Comparison of ENCODE assay signal across 15 cellular contexts in genomic region chr9:90552317-90552716, GRCh38.
DNase-seq lines count a peak whose midpoint lies in the region; ATAC-seq and TF ChIP-seq lines count a peak whose summit lies in the region.
"Had no signal": no experiment of that assay in that cellular context is flagged by ENCODE, and none has a peak within 500 bp of the region (broad histone marks: within the 10 kb centered on the region; RNA-seq: fewer than 3 reads in every experiment).

No MANE protein-coding gene starts in this region.

- intact Hi-C loops in natural killer cell (cut with micrococcal nuclease), result no loop called here

- H3K27me3 Mint-ChIP-seq in natural killer cell (ENCODE audit: low read depth in 2 of 2), result peaks cover 10 to 28% of the 10 kb centered on the region in 2 donors

- TF ChIP-seq POLR2A in GM18505 (IDR thresholded peaks at IDR 0.05; ENCODE audit: borderline replicate concordance, extremely low read depth, insufficient read depth, insufficient read length), result no peak

- no peaks in the 10 kb centered on the region for H3K36me3 ChIP-seq in KMS-11 (ENCODE audit: insufficient read depth)

- H4K20me1 ChIP-seq in KMS-11 (ENCODE audit: insufficient read depth), result no peaks in the 10 kb centered on the region

- no peak overlapping the region for H3K9ac ChIP-seq in KMS-11

- no peaks in the 10 kb centered on the region for H3K9me3 Mint-ChIP-seq in natural killer cell

- H3K27ac Mint-ChIP-seq in natural killer cell, result no peak overlapping the region
- H3K27ac Mint-ChIP-seq: activated naive CD4-positive, alpha-beta T cell treated with anti-CD3 and anti-CD28 coated beads, Interleukin-2, amount 50 U/mL, for 72 hours; stimulated activated effector memory CD8-positive, alpha-beta T cell treated with anti-CD3 and anti-CD28 coated beads, Interleukin-12 subunit alpha, Interleukin-12 subunit beta, amount 100 ng/mL, for 72 hours had no signal

- no peak overlapping the region for H3K4me3 Mint-ChIP-seq in natural killer cell
- H3K4me3 Mint-ChIP-seq: central memory CD8-positive, alpha-beta T cell; stimulated activated effector memory CD8-positive, alpha-beta T cell treated with anti-CD3 and anti-CD28 coated beads, Interleukin-12 subunit alpha, Interleukin-12 subunit beta, amount 100 ng/mL, for 72 hours had no signal

- H3K4me2 ChIP-seq in KMS-11, result peak overlapping the region; percentile 27

- no peaks in the 10 kb centered on the region for H3K36me3 Mint-ChIP-seq in natural killer cell
- H3K36me3 Mint-ChIP-seq: activated naive CD4-positive, alpha-beta T cell treated with anti-CD3 and anti-CD28 coated beads, Interleukin-2, amount 50 U/mL, for 72 hours; stimulated activated effector memory CD8-positive, alpha-beta T cell treated with anti-CD3 and anti-CD28 coated beads, Interleukin-12 subunit alpha, Interleukin-12 subunit beta, amount 100 ng/mL, for 72 hours had no signal

- no peaks in the 10 kb centered on the region for H3K27me3 ChIP-seq in KMS-11 (ENCODE audit: insufficient read depth, low read depth)

- H3K4me1 ChIP-seq in KMS-11 (ENCODE audit: low read depth, poor library complexity, severe bottlenecking), result peaks cover 22% of the 10 kb centered on the region

- DNase-seq in COLO668 (lab: John Stamatoyannopoulos, UW; ENCODE audit: unreplicated experiment), result no peak
- DNase-seq in HuH-7 (ENCODE audit: low spot score), result no peak
- DNase-seq in natural killer cell, result no peak
- no peak for DNase-seq in substantia nigra (lab: John Stamatoyannopoulos, UW)
- DNase-seq: activated CD8-positive, alpha-beta memory T cell treated with anti-CD3 and anti-CD28 coated beads, Interleukin-2, amount 50 U/mL, for 48 hours; HCEC 1CT; NCI-H2171; stimulated activated CD4-positive, alpha-beta T cell treated with anti-CD3 and anti-CD28 coated beads, Interleukin-4, amount 100 ng/mL, for 1 hour had no signal

- H2AFZ ChIP-seq in KMS-11 (ENCODE audit: low read depth), result peak overlapping the region; percentile 50; the same call in 1 of the 2 replicates

- TF ChIP-seq CTCF in KMS-11 (conservative IDR thresholded peaks at IDR 0.05; ENCODE audit: low read depth, low read length) (no peak), natural killer cell (IDR thresholded peaks at IDR 0.05) (no peak)

- ATAC-seq in GM18505 (IDR thresholded peaks at IDR 0.05; ENCODE audit: unreplicated experiment), result peak; percentile 59
- peak; percentile 87 for ATAC-seq in GM19455 (IDR thresholded peaks at IDR 0.05; ENCODE audit: unreplicated experiment)
- peak; percentile 91 for ATAC-seq in HG02763 (IDR thresholded peaks at IDR 0.05; ENCODE audit: unreplicated experiment)
- ATAC-seq in natural killer cell, result no peak
- ATAC-seq: activated naive CD4-positive, alpha-beta T cell treated with anti-CD3 and anti-CD28 coated beads, Interleukin-2, amount 50 U/mL, for 72 hours; stimulated activated effector memory CD8-positive, alpha-beta T cell treated with anti-CD3 and anti-CD28 coated beads, Interleukin-12 subunit alpha, Interleukin-12 subunit beta, amount 100 ng/mL, for 72 hours had no signal

- peak overlapping the region; percentile 43; the same call in 1 of the 2 replicates for H3K27ac ChIP-seq in KMS-11
- H3K27ac ChIP-seq in substantia nigra (ENCODE audit: low read depth, low read length, poor library complexity, severe bottlenecking), result no peak overlapping the region

- no peaks in the 10 kb centered on the region for H3K4me1 Mint-ChIP-seq in natural killer cell
- H3K4me1 Mint-ChIP-seq: central memory CD8-positive, alpha-beta T cell; stimulated activated effector memory CD8-positive, alpha-beta T cell treated with anti-CD3 and anti-CD28 coated beads, Interleukin-12 subunit alpha, Interleukin-12 subunit beta, amount 100 ng/mL, for 72 hours had no signal

- no peak overlapping the region for H3K4me3 ChIP-seq in KMS-11 (IDR thresholded peaks at IDR 0.05; ENCODE audit: insufficient read depth, low read depth, low read length)

- H3K79me2 ChIP-seq in KMS-11 (ENCODE audit: insufficient read depth, low read depth), result no peaks in the 10 kb centered on the region

Comparison
In these comparisons a context has a peak if more than half of its experiments do, and no peak if none do; other contexts are left out.
1. ATAC-seq: peak in GM18505 (single experiment), GM19455 (single experiment) and HG02763 (single experiment); none in natural killer cell (0 of 3).